8 cellular contexts compared by ENCODE assay signal in the genomic region with DNA sequence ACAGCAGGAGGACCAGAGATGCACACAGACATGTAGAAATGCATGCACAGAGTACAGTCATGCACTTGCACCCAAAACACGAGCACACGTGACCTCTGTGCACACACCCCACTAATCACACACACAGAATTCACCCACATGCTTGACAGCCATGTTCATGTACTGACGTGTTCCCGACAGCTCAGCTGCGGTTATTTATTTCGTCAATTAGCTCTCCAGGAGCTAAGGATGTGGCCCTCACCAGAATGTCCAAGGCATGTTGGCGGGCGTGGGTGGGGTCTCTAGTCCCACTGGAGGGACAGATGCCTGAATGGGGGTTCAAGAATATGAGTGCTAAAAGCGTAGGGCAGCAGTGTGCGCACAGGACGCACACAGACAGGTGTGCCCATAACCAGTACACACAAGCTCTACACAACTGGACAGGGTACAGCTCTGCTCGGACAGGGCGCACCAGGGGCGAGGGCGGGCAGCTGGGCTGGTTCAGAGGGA. TPM values are rescaled to one million over a fixed set of nuclear protein-coding genes. Genes with fewer than 3 reads are reported as not detected.
DNase-seq lines count a peak whose midpoint lies in the region; ATAC-seq, FAIRE-seq and TF ChIP-seq lines count a peak whose summit lies in the region.

No MANE protein-coding gene starts in this region.

- H3K27ac ChIP-seq in Karpas-422 (ENCODE audit: low read length) (peak overlapping the region; percentile 67), astrocyte (ENCODE audit: low read depth, low read length) (peak overlapping the region; percentile 76), left lung (peak overlapping the region; percentile 23 to 90), thoracic aorta (peak overlapping the region; percentile 44 to 77)

- FAIRE-seq in astrocyte (lab: Jason Lieb, UNC) = no peak

- DNase-seq in stimulated activated CD4-positive, alpha-beta T cell treated with anti-CD3 and anti-CD28 coated beads, Interleukin-15, amount 100 ng/mL, for 24 hours = peak; percentile 48
- no peak for DNase-seq in stimulated activated CD4-positive, alpha-beta T cell treated with anti-CD3 and anti-CD28 coated beads, Interleukin-4, amount 100 ng/mL, for 1 hour
- DNase-seq in Karpas-422 (peak; percentile 75), astrocyte (ENCODE audit: low read depth) (no peak), left lung (no peak), thoracic aorta (ENCODE audit: low spot score) (no peak), kidney tubule cell (ENCODE audit: low spot score) (no peak), RPMI8226 (no peak)

- peak overlapping the region; percentile 27 for H3K27ac Mint-ChIP-seq in astrocyte (ENCODE audit: unreplicated experiment)

- H3K27me3 ChIP-seq in Karpas-422 (ENCODE audit: low read length) (no peaks in the 10 kb centered on the region), astrocyte (ENCODE audit: insufficient read depth, low read length) (no peaks in the 10 kb centered on the region), left lung (no peaks in the 10 kb centered on the region), thoracic aorta (replicated peaks; ENCODE audit: insufficient read depth) (no peaks in the 10 kb centered on the region)

- H3K4me2 ChIP-seq in Karpas-422 (ENCODE audit: low read depth, low read length, poor library complexity, severe bottlenecking) = peak overlapping the region; percentile 66
- peak overlapping the region; percentile 89 for H3K4me2 ChIP-seq in astrocyte (ENCODE audit: low read length)

- H3K4me1 ChIP-seq in Karpas-422 (ENCODE audit: low read length) (peaks cover 35% of the 10 kb centered on the region), astrocyte (ENCODE audit: insufficient read depth, low read length) (peaks cover 37% of the 10 kb centered on the region), left lung (peaks cover 22 to 53% of the 10 kb centered on the region in 2 donors), thoracic aorta (ENCODE audit: control insufficient read depth in 1 of 2, low read depth in 2 of 2) (peaks cover 17 to 33% of the 10 kb centered on the region in 2 donors)

- peaks cover 3% of the 10 kb centered on the region for H3K36me3 Mint-ChIP-seq in astrocyte (ENCODE audit: low read depth, unreplicated experiment)

- H3K79me2 ChIP-seq in Karpas-422 (ENCODE audit: low read length) (peaks cover 36% of the 10 kb centered on the region), astrocyte (ENCODE audit: insufficient read depth, low read length) (peaks cover 21% of the 10 kb centered on the region)

- H3K4me1 Mint-ChIP-seq in astrocyte (ENCODE audit: low read depth, unreplicated experiment) = peaks cover 31% of the 10 kb centered on the region

- H4K20me1 ChIP-seq in Karpas-422 (ENCODE audit: insufficient read depth, low read depth, low read length) = 0 out of 2 replicates have a peak, but pooled peaks cover 3% of the 10 kb centered on the region
- H4K20me1 ChIP-seq in astrocyte (ENCODE audit: insufficient read depth, low read length) = peaks cover 22% of the 10 kb centered on the region

- no peaks in the 10 kb centered on the region for H3K9me3 ChIP-seq in Karpas-422 (ENCODE audit: low read length)
- no peaks in the 10 kb centered on the region for H3K9me3 ChIP-seq in astrocyte (ENCODE audit: insufficient read depth, low read depth, low read length)
- no peaks in the 10 kb centered on the region for H3K9me3 ChIP-seq in left lung
- no peaks in the 10 kb centered on the region for H3K9me3 ChIP-seq in thoracic aorta

- H3K9me2 ChIP-seq in Karpas-422 (replicated peaks; ENCODE audit: insufficient read depth, low read length) = no peaks in the 10 kb centered on the region

- intact Hi-C loops in left lung (cut with DNase I) = no loop called here

- H2AFZ ChIP-seq in Karpas-422 (ENCODE audit: low read length) (peak overlapping the region; percentile 94; the same call in 1 of the 2 replicates), astrocyte (ENCODE audit: low read depth, low read length) (peak overlapping the region; percentile 96)

- H3K4me3 Mint-ChIP-seq in astrocyte (ENCODE audit: unreplicated experiment) = peak overlapping the region; percentile 85

- H3K9ac ChIP-seq in Karpas-422 (ENCODE audit: low read length) (peak overlapping the region; percentile 92), astrocyte (ENCODE audit: low read length) (no peak overlapping the region)

- peaks cover 12% of the 10 kb centered on the region; the same call in 1 of the 2 replicates for H3K36me3 ChIP-seq in Karpas-422 (ENCODE audit: insufficient read depth, low read length)
- peaks cover 13% of the 10 kb centered on the region for H3K36me3 ChIP-seq in astrocyte (ENCODE audit: insufficient read depth, low read length)
- H3K36me3 ChIP-seq in left lung = peaks cover 0 to 30% of the 10 kb centered on the region in 2 donors
- peaks cover 13% of the 10 kb centered on the region for H3K36me3 ChIP-seq in thoracic aorta

- H3K27me3 Mint-ChIP-seq in astrocyte (ENCODE audit: low read depth, unreplicated experiment) = no peaks in the 10 kb centered on the region

- H3K4me3 ChIP-seq in Karpas-422 (ENCODE audit: low read length) (peak overlapping the region; percentile 99), astrocyte (ENCODE audit: insufficient read depth, low read depth, low read length) (no peak overlapping the region), left lung (peak overlapping the region; percentile 97 to 99), thoracic aorta (peak overlapping the region; percentile 96)

- H3K9me3 Mint-ChIP-seq in astrocyte (ENCODE audit: unreplicated experiment) = no peaks in the 10 kb centered on the region

- TF ChIP-seq CTCF in astrocyte (IDR thresholded peaks at IDR 0.05; ENCODE audit: insufficient read depth, low read depth, low read length) = no peak
- no peak for TF ChIP-seq CTCF in left lung (IDR thresholded peaks at IDR 0.05)
- TF ChIP-seq CTCF in thoracic aorta (IDR thresholded peaks at IDR 0.05) = no peak

- peak; percentile 2 for ATAC-seq in left lung
- ATAC-seq in thoracic aorta (ENCODE audit: insufficient number of reproducible peaks, low FRiP score, low read depth) = peak; percentile 10

RNA-seq across cellular contexts. Expression of a gene that starts 0.6 kb away (rescaled TPM):
- total RNA-seq in Karpas-422 (2014; rRNA removed; shearing (Covaris generic); ENCODE audit: low replicate concordance) = 24.2 and 40.7 TPM in 2 replicates
- 52.3 and 52.6 TPM in 2 replicates for total RNA-seq in astrocyte
- total RNA-seq in left lung = 10 to 100 TPM; 49.8 to 53.7 TPM
- 10 to 100 TPM; 51.9 to 52.9 TPM for total RNA-seq in thoracic aorta

RNA-seq across cellular contexts. Expression of a gene that starts 0.9 kb away (rescaled TPM):
- total RNA-seq in Karpas-422 (2014; rRNA removed; shearing (Covaris generic); ENCODE audit: low replicate concordance) = 11.7 and 13.0 TPM in 2 replicates
- total RNA-seq in astrocyte = 2.7 and 4.3 TPM in 2 replicates
- total RNA-seq in left lung = 1 to 10 TPM; 4.6 to 6.0 TPM
- total RNA-seq in thoracic aorta = 1 to 10 TPM in 1 of 2 donors, under 1 TPM in 1; 0.78 to 3.0 TPM

RNA-seq across cellular contexts. Expression of a gene that starts 10.6 kb away (rescaled TPM):
- total RNA-seq in Karpas-422 (2014; rRNA removed; shearing (Covaris generic); ENCODE audit: low replicate concordance) = 4.2 and 9.0 TPM in 2 replicates
- total RNA-seq in astrocyte (27.5 and 27.7 TPM in 2 replicates), left lung (10 to 100 TPM; 16.4 to 16.9 TPM), thoracic aorta (10 to 100 TPM; 10.2 to 13.8 TPM)

RNA-seq across cellular contexts. Expression of a gene that starts 24.1 kb away (rescaled TPM):
- total RNA-seq in Karpas-422 (2014; rRNA removed; shearing (Covaris generic); ENCODE audit: low replicate concordance) = 32.3 and 35.3 TPM in 2 replicates
- total RNA-seq in astrocyte = 33.0 and 33.4 TPM in 2 replicates
- total RNA-seq in left lung = 10 to 100 TPM; 26.7 to 31.6 TPM
- 10 to 100 TPM; 27.3 to 40.5 TPM for total RNA-seq in thoracic aorta

RNA-seq across cellular contexts. Expression of a gene that starts 55.6 kb away (rescaled TPM):
- total RNA-seq in Karpas-422 (2014; rRNA removed; shearing (Covaris generic); ENCODE audit: low replicate concordance) = 0.45 and 1.8 TPM in 2 replicates
- total RNA-seq in astrocyte (0.75 and 0.99 TPM in 2 replicates), left lung (1 to 10 TPM in 1 of 2 donors, under 1 TPM in 1; 0.76 to 1.0 TPM), thoracic aorta (1 to 10 TPM in 1 of 2 donors, under 1 TPM in 1; 0.81 to 3.2 TPM)

Comparison
In these comparisons a context has a peak if more than half of its experiments do, and no peak if none do; other contexts are left out.
1. DNase-seq: peak in stimulated activated CD4-positive, alpha-beta T cell treated with anti-CD3 and anti-CD28 coated beads, Interleukin-15, amount 100 ng/mL, for 24 hours (single experiment) and Karpas-422 (single experiment); none in stimulated activated CD4-positive, alpha-beta T cell treated with anti-CD3 and anti-CD28 coated beads, Interleukin-4, amount 100 ng/mL, for 1 hour (single experiment), astrocyte (single experiment), left lung (0 of 2), thoracic aorta (single experiment), kidney tubule cell (single experiment) and RPMI8226 (single experiment).
2. Peak in every context shown above with its lines, with median percentiles within 50 percentile points of each other: H3K27ac ChIP-seq.